1 cellular context compared by ENCODE assay signal in the genomic region with DNA sequence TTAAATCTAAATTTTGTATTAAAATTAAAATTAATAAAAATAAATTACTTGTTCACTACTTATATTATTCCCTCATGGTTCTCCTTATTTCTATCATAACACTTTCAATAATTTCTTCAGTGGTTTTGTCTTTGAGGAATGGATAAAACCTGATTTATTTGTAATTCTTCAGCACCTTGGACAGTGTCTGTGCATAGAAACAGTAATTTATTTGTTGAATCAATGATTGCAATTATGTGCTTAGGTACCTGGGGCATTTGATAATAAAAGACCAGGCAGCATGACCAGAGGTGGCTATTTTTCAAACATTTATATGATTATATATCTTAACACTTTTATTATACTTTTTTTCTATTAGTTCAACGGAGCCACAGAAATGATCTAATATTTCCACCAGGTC.
TF ChIP-seq lines count a peak whose summit lies in the region.

No MANE protein-coding gene starts in this region.

TF ChIP-seq in GM23338, 12 proteins besides CTCF, POLR2A, EP300 and RAD21 (continued from another document):
- TF ChIP-seq, protein P1, sequence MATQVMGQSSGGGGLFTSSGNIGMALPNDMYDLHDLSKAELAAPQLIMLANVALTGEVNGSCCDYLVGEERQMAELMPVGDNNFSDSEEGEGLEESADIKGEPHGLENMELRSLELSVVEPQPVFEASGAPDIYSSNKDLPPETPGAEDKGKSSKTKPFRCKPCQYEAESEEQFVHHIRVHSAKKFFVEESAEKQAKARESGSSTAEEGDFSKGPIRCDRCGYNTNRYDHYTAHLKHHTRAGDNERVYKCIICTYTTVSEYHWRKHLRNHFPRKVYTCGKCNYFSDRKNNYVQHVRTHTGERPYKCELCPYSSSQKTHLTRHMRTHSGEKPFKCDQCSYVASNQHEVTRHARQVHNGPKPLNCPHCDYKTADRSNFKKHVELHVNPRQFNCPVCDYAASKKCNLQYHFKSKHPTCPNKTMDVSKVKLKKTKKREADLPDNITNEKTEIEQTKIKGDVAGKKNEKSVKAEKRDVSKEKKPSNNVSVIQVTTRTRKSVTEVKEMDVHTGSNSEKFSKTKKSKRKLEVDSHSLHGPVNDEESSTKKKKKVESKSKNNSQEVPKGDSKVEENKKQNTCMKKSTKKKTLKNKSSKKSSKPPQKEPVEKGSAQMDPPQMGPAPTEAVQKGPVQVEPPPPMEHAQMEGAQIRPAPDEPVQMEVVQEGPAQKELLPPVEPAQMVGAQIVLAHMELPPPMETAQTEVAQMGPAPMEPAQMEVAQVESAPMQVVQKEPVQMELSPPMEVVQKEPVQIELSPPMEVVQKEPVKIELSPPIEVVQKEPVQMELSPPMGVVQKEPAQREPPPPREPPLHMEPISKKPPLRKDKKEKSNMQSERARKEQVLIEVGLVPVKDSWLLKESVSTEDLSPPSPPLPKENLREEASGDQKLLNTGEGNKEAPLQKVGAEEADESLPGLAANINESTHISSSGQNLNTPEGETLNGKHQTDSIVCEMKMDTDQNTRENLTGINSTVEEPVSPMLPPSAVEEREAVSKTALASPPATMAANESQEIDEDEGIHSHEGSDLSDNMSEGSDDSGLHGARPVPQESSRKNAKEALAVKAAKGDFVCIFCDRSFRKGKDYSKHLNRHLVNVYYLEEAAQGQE (IDR thresholded peaks at IDR 0.05; ENCODE audit: unreplicated experiment), result peak; percentile 69
